2 cellular contexts compared by ENCODE assay signal in genomic region chr1:38275960-38276359, GRCh38.
A peak's percentile ranks its signal among the peaks of the same experiment; 100 is the strongest.
TF ChIP-seq lines count a peak whose summit lies in the region.

No MANE protein-coding gene starts in this region.

TF ChIP-seq in K562, 482 proteins besides CTCF, POLR2A, EP300 and RAD21:
- TF ChIP-seq NFIC (IDR thresholded peaks at IDR 0.05) (peak; percentile 49; the same call in 1 of the 2 replicates), EZH2 (IDR thresholded peaks at IDR 0.05; ENCODE audit: borderline replicate concordance, low read depth, low read length) (no peak), DPF2 (IDR thresholded peaks at IDR 0.05) (no peak), ARID1B (IDR thresholded peaks at IDR 0.05) (no peak), ESRRA (IDR thresholded peaks at IDR 0.05; ENCODE audit: borderline replicate concordance, low read depth) (peak; percentile 73), IRF9 (tag; IDR thresholded peaks at IDR 0.05) (no peak), NFE2 (IDR thresholded peaks at IDR 0.05; ENCODE audit: low read depth) (peak; percentile 24; the same call in 1 of the 2 replicates), E2F5 (CRISPR knock-in tag; IDR thresholded peaks at IDR 0.05) (no peak), ZNF384 (IDR thresholded peaks at IDR 0.05; ENCODE audit: low read depth, low read length) (no peak)
TF ChIP-seq in K562: peak in this region for 3.

TF ChIP-seq in H1, 55 proteins besides CTCF, POLR2A, EP300 and RAD21:
- TF ChIP-seq ATF2 (IDR thresholded peaks at IDR 0.05; ENCODE audit: low read length) (no peak), USF2 (IDR thresholded peaks at IDR 0.05; ENCODE audit: low read length) (no peak), NANOG (IDR thresholded peaks at IDR 0.05; ENCODE audit: insufficient read depth, low read depth, low read length, poor library complexity, severe bottlenecking) (no peak), CEBPB (IDR thresholded peaks at IDR 0.05; ENCODE audit: low read depth, low read length) (no peak), ASH2L (IDR thresholded peaks at IDR 0.05; ENCODE audit: low read length) (no peak), EZH2 (IDR thresholded peaks at IDR 0.05; ENCODE audit: low read depth, low read length, severe bottlenecking) (no peak), KDM4A (IDR thresholded peaks at IDR 0.05; ENCODE audit: low read depth, low read length, severe bottlenecking) (no peak), SIN3A (conservative IDR thresholded peaks at IDR 0.05 in 1 of 2, IDR thresholded peaks at IDR 0.05 in 1 of 2; ENCODE audit: low read depth in 1 of 2, low read length in 2 of 2) (no peak), SRF (IDR thresholded peaks at IDR 0.05; ENCODE audit: low read depth, low read length) (no peak), CTBP2 (IDR thresholded peaks at IDR 0.05; ENCODE audit: borderline replicate concordance, insufficient read depth, insufficient read length, low read length) (no peak), E2F6 (IDR thresholded peaks at IDR 0.05) (no peak), RFX5 (IDR thresholded peaks at IDR 0.05; ENCODE audit: borderline replicate concordance, low read depth, low read length) (no peak), ZNF274 (IDR thresholded peaks at IDR 0.05; ENCODE audit: borderline replicate concordance, extremely low read depth, low read length) (no peak), TAF7 (optimal IDR thresholded peaks at IDR 0.05; ENCODE audit: borderline replicate concordance, low read depth, low read length) (no peak), FOSL1 (IDR thresholded peaks at IDR 0.05; ENCODE audit: insufficient read depth, low read depth, low read length) (no peak), SP1 (IDR thresholded peaks at IDR 0.05; ENCODE audit: low read depth, low read length) (no peak)
TF ChIP-seq in H1: peak in this region for 0.
